1 cellular context compared by ENCODE assay signal in genomic region chr11:635945-636510, GRCh38.
TF ChIP-seq lines count a peak whose summit lies in the region.

No MANE protein-coding gene starts in this region.

TF ChIP-seq in GM23338, 12 proteins besides CTCF, POLR2A, EP300 and RAD21 (continued from another document):
- TF ChIP-seq STAT1 (IDR thresholded peaks at IDR 0.05; ENCODE audit: unreplicated experiment) = no peak
